ENCODE assay signal across 27 cellular contexts in the genomic region with DNA sequence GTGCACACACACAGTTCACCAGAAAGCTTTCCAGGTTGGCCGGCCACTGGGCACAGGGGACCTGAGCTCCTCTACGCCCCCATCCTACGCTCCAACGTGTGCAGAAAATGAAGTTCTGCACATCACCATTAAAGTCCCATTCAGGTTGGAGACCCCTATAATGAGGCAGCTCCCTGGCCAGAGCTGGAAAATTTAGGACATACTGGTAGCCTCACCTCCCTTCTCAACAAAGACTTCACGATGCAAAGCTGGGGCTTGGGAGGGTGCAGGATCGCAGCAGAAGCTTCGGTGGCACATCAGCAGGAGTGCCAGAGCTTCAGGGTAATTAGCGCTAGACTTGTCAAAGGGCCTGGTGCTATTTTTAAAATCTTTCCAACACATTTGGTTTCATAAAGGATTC. TPM values are rescaled to one million over a fixed set of nuclear protein-coding genes. Genes with fewer than 3 reads are reported as not detected.
"Had no signal": no experiment of that assay in that cellular context is flagged by ENCODE, and none has a peak within 500 bp of the region (broad histone marks: within the 10 kb centered on the region; RNA-seq: fewer than 3 reads in every experiment).

No MANE protein-coding gene starts in this region.

- H3K27ac Mint-ChIP-seq: dendritic cell treated with granulocyte-macrophage colony-stimulating factor and Interleukin-4, amounts not matched to agents 40 ng/mL and 50 ng/mL, for 4 days; effector memory CD8-positive, alpha-beta T cell; endodermal cell; mesothelial cell of epicardium had no signal

- H3K27me3 ChIP-seq: colonic mucosa, foreskin keratinocyte had no signal

- H3K4me3 ChIP-seq: colonic mucosa, gastroesophageal sphincter, heart right ventricle, left lung, lower lobe of right lung, mucosa of descending colon had no signal

- H3K4me1 Mint-ChIP-seq: endodermal cell, mesothelial cell of epicardium had no signal

- FAIRE-seq: endometrium, frontal cortex, islet of Langerhans, keratinocyte had no signal

- ATAC-seq: effector memory CD8-positive, alpha-beta T cell; esophagus mucosa; foreskin keratinocyte; gastroesophageal sphincter; heart right ventricle; left cardiac atrium; left lung; left ventricle myocardium superior; lower lobe of right lung; mucosa of descending colon had no signal

- H3K9me3 Mint-ChIP-seq: dendritic cell treated with granulocyte-macrophage colony-stimulating factor and Interleukin-4, amounts not matched to agents 40 ng/mL and 50 ng/mL, for 4 days; effector memory CD8-positive, alpha-beta T cell; endodermal cell; mesothelial cell of epicardium had no signal

- H3K9me3 ChIP-seq: colonic mucosa, gastroesophageal sphincter, heart right ventricle, left lung, lower lobe of right lung, mucosa of descending colon had no signal

- H3K4me3 Mint-ChIP-seq: dendritic cell treated with granulocyte-macrophage colony-stimulating factor and Interleukin-4, amounts not matched to agents 40 ng/mL and 50 ng/mL, for 4 days; effector memory CD8-positive, alpha-beta T cell; endodermal cell; mesothelial cell of epicardium had no signal

- H3K27ac ChIP-seq: colonic mucosa, epithelial cell of prostate, foreskin keratinocyte, gastroesophageal sphincter, heart right ventricle, left lung, lower lobe of right lung had no signal

- H3K4me1 ChIP-seq: colonic mucosa, gastroesophageal sphincter, heart right ventricle, left lung, lower lobe of right lung had no signal

- H3K36me3 Mint-ChIP-seq: mesothelial cell of epicardium had no signal

- DNase-seq: colonic mucosa; cortex of kidney; effector CD8-positive, alpha-beta T cell; effector memory CD8-positive, alpha-beta T cell; endodermal cell; erythroblast; foreskin keratinocyte; heart right ventricle; hippocampal formation; left cardiac atrium; left lung; left ventricle myocardium superior; lower lobe of right lung; mesenchymal stem cell; mucosa of descending colon had no signal

- H3K36me3 ChIP-seq: colonic mucosa, gastroesophageal sphincter, heart right ventricle, left lung, lower lobe of right lung had no signal

RNA-seq across cellular contexts. Expression of a gene that starts 15.4 kb away (rescaled TPM):
- total RNA-seq: chondrocyte, dermis microvascular lymphatic vessel endothelial cell, lung microvascular endothelial cell had no signal
